19 cellular contexts compared by ENCODE assay signal in genomic region chr11:12499071-12499470, GRCh38.
"Had no signal": no experiment of that assay in that cellular context is flagged by ENCODE, and none has a peak within 500 bp of the region (broad histone marks: within the 10 kb centered on the region; RNA-seq: fewer than 3 reads in every experiment).

No MANE protein-coding gene starts in this region.

- H3K4me1 ChIP-seq: left lung, prostate gland had no signal

- H3K4me3 Mint-ChIP-seq: central memory CD8-positive, alpha-beta T cell; effector memory CD8-positive, alpha-beta T cell; naive B cell; natural killer cell treated with Interleukin-12 subunit alpha and Interleukin-12 subunit beta and Interleukin-15 and Interleukin-18, amount 100 ng/mL, for 72 hours; neural crest cell; stimulated activated memory B cell treated with anti-CD40 and anti-IgM and Interleukin-4, amounts not matched to agents 10 μg/mL and 1 μg/mL and 100 μg/mL, for 72 hours had no signal

- H3K36me3 ChIP-seq: neutrophil, prostate gland had no signal

- H3K27me3 ChIP-seq: left lung, right atrium auricular region, transverse colon had no signal

- H3K27ac ChIP-seq: coronary artery, left lung, neutrophil, parathyroid adenoma, prostate gland, right atrium auricular region, transverse colon had no signal

- H3K9me3 ChIP-seq: left lung, neutrophil, prostate gland, right atrium auricular region, transverse colon had no signal

- H3K9me3 Mint-ChIP-seq: central memory CD8-positive, alpha-beta T cell; effector memory CD8-positive, alpha-beta T cell; natural killer cell treated with Interleukin-12 subunit alpha and Interleukin-12 subunit beta and Interleukin-15 and Interleukin-18, amount 100 ng/mL, for 72 hours; neural crest cell had no signal

- H3K36me3 Mint-ChIP-seq: naive B cell; natural killer cell treated with Interleukin-12 subunit alpha and Interleukin-12 subunit beta and Interleukin-15 and Interleukin-18, amount 100 ng/mL, for 72 hours; stimulated activated memory B cell treated with anti-CD40 and anti-IgM and Interleukin-4, amounts not matched to agents 10 μg/mL and 1 μg/mL and 100 μg/mL, for 72 hours had no signal

- H3K27ac Mint-ChIP-seq: effector memory CD8-positive, alpha-beta T cell; naive B cell; natural killer cell treated with Interleukin-12 subunit alpha and Interleukin-12 subunit beta and Interleukin-15 and Interleukin-18, amount 100 ng/mL, for 72 hours; stimulated activated memory B cell treated with anti-CD40 and anti-IgM and Interleukin-4, amounts not matched to agents 10 μg/mL and 1 μg/mL and 100 μg/mL, for 72 hours had no signal

- DNase-seq: dermis blood vessel endothelial cell; effector memory CD8-positive, alpha-beta T cell; erythroblast; left cardiac atrium; left lung; naive B cell; stimulated activated CD4-positive, alpha-beta T cell treated with anti-CD3 and anti-CD28 coated beads, Interleukin-2, amount 100 ng/mL, for 24 hours; stimulated activated CD4-positive, alpha-beta T cell treated with anti-CD3 and anti-CD28 coated beads, Interleukin-4, amount 100 ng/mL, for 24 hours; stimulated activated naive CD8-positive, alpha-beta T cell treated with anti-CD3 and anti-CD28 coated beads, Interleukin-15, Interleukin-2, amounts not matched to agents 100 U/mL and 50 U/mL, for 24 hours; transverse colon had no signal

- H3K27me3 Mint-ChIP-seq: central memory CD8-positive, alpha-beta T cell had no signal

- H3K4me1 Mint-ChIP-seq: central memory CD8-positive, alpha-beta T cell; naive B cell; stimulated activated memory B cell treated with anti-CD40 and anti-IgM and Interleukin-4, amounts not matched to agents 10 μg/mL and 1 μg/mL and 100 μg/mL, for 72 hours had no signal

- H3K4me3 ChIP-seq: coronary artery, left lung, prostate gland, right atrium auricular region, transverse colon had no signal
